Comparison of ENCODE assay signal across 8 cellular contexts in the genomic region with DNA sequence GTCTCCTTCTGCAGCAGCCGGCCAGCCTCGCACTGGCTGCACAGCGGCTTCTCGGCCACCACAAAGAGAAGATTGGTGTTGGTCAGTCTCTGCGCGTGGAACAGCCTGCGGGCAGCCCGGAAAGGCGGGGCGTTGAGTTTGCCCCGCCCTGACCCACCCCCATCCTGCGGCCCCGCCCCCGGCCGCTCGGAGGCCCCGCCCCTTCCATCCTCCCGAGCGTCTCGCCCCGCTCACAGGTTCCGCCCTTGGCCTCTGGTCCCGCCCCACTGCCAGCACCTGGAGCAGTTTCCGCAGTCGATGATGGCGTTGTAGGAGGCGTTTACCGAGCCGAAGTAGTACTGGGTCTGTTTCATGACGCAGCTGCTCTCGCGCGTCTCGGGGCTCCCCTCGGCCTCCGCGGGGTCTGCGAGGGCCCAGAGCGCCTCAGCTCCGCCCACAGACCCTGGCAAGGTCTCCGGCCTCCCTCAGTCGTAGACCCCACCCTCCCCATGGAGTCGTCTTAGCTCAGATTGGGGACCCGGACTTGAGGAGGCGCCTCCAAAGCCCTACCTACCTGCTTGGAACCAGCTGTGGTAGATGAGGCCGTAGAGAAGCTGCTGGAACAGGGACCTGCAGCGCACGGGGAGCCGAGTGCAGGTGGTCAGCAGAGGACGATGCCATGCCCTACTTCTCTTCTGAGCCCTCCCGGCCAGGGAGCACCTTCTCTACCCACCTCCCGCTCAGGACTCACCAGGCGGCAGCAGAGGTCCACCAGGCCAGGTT. TPM values are rescaled to one million over a fixed set of nuclear protein-coding genes. Genes with fewer than 3 reads are reported as not detected.
DNase-seq lines count a peak whose midpoint lies in the region; ATAC-seq and TF ChIP-seq lines count a peak whose summit lies in the region.

No MANE protein-coding gene starts in this region.

- TF ChIP-seq CTCF in epithelial cell of esophagus (IDR thresholded peaks at IDR 0.05; ENCODE audit: insufficient read depth, low read depth, low read length, missing control alignments): no peak

- DNase-seq in NCI-H526 treated with DMSO at 0.1 percent for 48 hours (lab: John Stamatoyannopoulos, UW) (peak; percentile 40), epithelial cell of esophagus (ENCODE audit: low read depth) (peak; percentile 95), mucosa of gallbladder (ENCODE audit: low spot score) (peak; percentile 93), NCI-H1092 (lab: John Stamatoyannopoulos, UW) (no peak)
- peak; percentile 84 for DNase-seq in activated CD8-positive, alpha-beta memory T cell treated with anti-CD3 and anti-CD28 coated beads, Interleukin-2, amount 50 U/mL, for 24 hours (ENCODE audit: extremely low read depth)
- peak; percentile 85 to 86 for DNase-seq in stimulated activated CD8-positive, alpha-beta memory T cell treated with anti-CD3 and anti-CD28 coated beads, Interleukin-4, amount 100 ng/mL, for 4 hours (ENCODE audit: low read depth in 2 of 2, low spot score in 1 of 2)

- H3K4me3 ChIP-seq in epithelial cell of esophagus (ENCODE audit: low read length): peak overlapping the region; percentile 68

- ATAC-seq in HG02885 (IDR thresholded peaks at IDR 0.05; ENCODE audit: poor library complexity, unreplicated experiment): peak; percentile 92

- TF ChIP-seq POLR2A in GM18526 (IDR thresholded peaks at IDR 0.05; ENCODE audit: extremely low read depth, insufficient read length): peak; percentile 45

RNA-seq across cellular contexts. Expression of a gene that starts 5.9 kb away (rescaled TPM):
- total RNA-seq in mucosa of gallbladder: 57.5 TPM

RNA-seq across cellular contexts. Expression of a gene that starts 14.6 kb away (rescaled TPM):
- total RNA-seq in mucosa of gallbladder: 35.4 TPM

RNA-seq across cellular contexts. Expression of a gene that starts 14.7 kb away (rescaled TPM):
- 26.7 TPM for total RNA-seq in mucosa of gallbladder

RNA-seq across cellular contexts. Expression of a gene that starts 19.7 kb away (rescaled TPM):
- 2.2 TPM for total RNA-seq in mucosa of gallbladder

RNA-seq across cellular contexts. Expression of a gene that starts 24.6 kb away (rescaled TPM):
- 27.5 TPM for total RNA-seq in mucosa of gallbladder
